In genomic region chr2:47043891-47044239, GRCh38 we compare ENCODE assay signal across 10 cellular contexts.
DNase-seq lines count a peak whose midpoint lies in the region; ATAC-seq and TF ChIP-seq lines count a peak whose summit lies in the region.
"Had no signal": no experiment of that assay in that cellular context is flagged by ENCODE, and none has a peak within 500 bp of the region (broad histone marks: within the 10 kb centered on the region; RNA-seq: fewer than 3 reads in every experiment).

No MANE protein-coding gene starts in this region.

- H3K4me3 ChIP-seq in left lung (no peak overlapping the region), thoracic aorta (no peak overlapping the region)

- no peaks in the 10 kb centered on the region for H3K27me3 ChIP-seq in left lung
- H3K27me3 ChIP-seq in thoracic aorta (replicated peaks; ENCODE audit: insufficient read depth) = no peaks in the 10 kb centered on the region

- peak; percentile 11 for ATAC-seq in left lung
- no peak for ATAC-seq in thoracic aorta (ENCODE audit: insufficient number of reproducible peaks, low FRiP score, low read depth)
- ATAC-seq in HG02852 (IDR thresholded peaks at IDR 0.05; ENCODE audit: unreplicated experiment) = no peak

- H3K9me3 ChIP-seq in left lung (no peaks in the 10 kb centered on the region), thoracic aorta (no peaks in the 10 kb centered on the region)

- intact Hi-C loops in left lung (cut with DNase I) = no loop called here

- TF ChIP-seq CTCF in left lung (IDR thresholded peaks at IDR 0.05) (no peak), thoracic aorta (IDR thresholded peaks at IDR 0.05) (no peak)

- DNase-seq in NCI-H146 (lab: John Stamatoyannopoulos, UW) (peak; percentile 22), NCI-H146 treated with DMSO at 0.1 percent for 48 hours (lab: John Stamatoyannopoulos, UW; ENCODE audit: unreplicated experiment) (no peak), left lung (peak in 1 of 2 donors; percentile 49), thoracic aorta (ENCODE audit: low spot score) (no peak), SKM-1 treated with dmso at 0.1 percent for 144 hours (lab: John Stamatoyannopoulos, UW; ENCODE audit: unreplicated experiment) (no peak), OCI-M1 (lab: John Stamatoyannopoulos, UW) (no peak)
- DNase-seq: NCI-H2227 treated with DMSO at 0.1 percent for 48 hours had no signal

- H3K4me1 ChIP-seq in left lung (peaks cover 21 to 26% of the 10 kb centered on the region in 2 donors), thoracic aorta (ENCODE audit: control insufficient read depth in 1 of 2, low read depth in 2 of 2) (peaks cover 31 to 60% of the 10 kb centered on the region in 2 donors)

- H3K27ac ChIP-seq in angular gyrus (ENCODE audit: low read depth, low read length) = peak overlapping the region; percentile 78
- H3K27ac ChIP-seq in left lung = peak overlapping the region in 1 of 2 donors; percentile 61
- peak overlapping the region; percentile 94 to 95 for H3K27ac ChIP-seq in thoracic aorta
- H3K27ac ChIP-seq: HL-60 had no signal

- peaks cover 0 to 70% of the 10 kb centered on the region in 2 donors for H3K36me3 ChIP-seq in left lung
- peaks cover 21% of the 10 kb centered on the region for H3K36me3 ChIP-seq in thoracic aorta
